ENCODE assay signal across 15 cellular contexts in genomic region chr11:69356703-69357457, GRCh38.
DNase-seq lines count a peak whose midpoint lies in the region; ATAC-seq and TF ChIP-seq lines count a peak whose summit lies in the region.
"Had no signal": no experiment of that assay in that cellular context is flagged by ENCODE, and none has a peak within 500 bp of the region (broad histone marks: within the 10 kb centered on the region; RNA-seq: fewer than 3 reads in every experiment).

No MANE protein-coding gene starts in this region.

- H2AFZ ChIP-seq in IMR-90 (replicated peaks; ENCODE audit: low read length, poor library complexity) (no peak overlapping the region), osteoblast (ENCODE audit: low read length) (peak overlapping the region; percentile 31)

- peak overlapping the region; percentile 93 for H2AK5ac ChIP-seq in IMR-90 (ENCODE audit: low read depth, low read length)

- H3K23ac ChIP-seq in IMR-90 (ENCODE audit: low read depth, low read length) = no peak overlapping the region

- H4K91ac ChIP-seq in IMR-90 (ENCODE audit: insufficient read depth, low read depth, low read length) = peak overlapping the region; percentile 49; the same call in 1 of the 2 replicates

- ATAC-seq in activated CD8-positive, alpha-beta T cell treated with anti-CD3 and anti-CD28 coated beads, Interleukin-2, amount 10 ng/mL, durations not matched to agents 7 days and 5 days = no peak
- no peak for ATAC-seq in activated CD8-positive, alpha-beta T cell treated with anti-CD3 and anti-CD28 coated beads for 36 hours
- no peak for ATAC-seq in IMR-90 (ENCODE audit: low read depth)
- ATAC-seq in GM19351 (IDR thresholded peaks at IDR 0.05; ENCODE audit: unreplicated experiment) = no peak
- ATAC-seq: naive thymus-derived CD8-positive, alpha-beta T cell had no signal

- no peak for TF ChIP-seq CTCF in activated CD8-positive, alpha-beta T cell treated with anti-CD3 and anti-CD28 coated beads for 36 hours (IDR thresholded peaks at IDR 0.05)
- TF ChIP-seq CTCF in IMR-90 (conservative IDR thresholded peaks at IDR 0.05; ENCODE audit: low read depth, low read length) = no peak
- no peak for TF ChIP-seq CTCF in esophagus muscularis mucosa (IDR thresholded peaks at IDR 0.05)
- TF ChIP-seq CTCF in osteoblast (IDR thresholded peaks at IDR 0.05; ENCODE audit: extremely low read depth, low read depth, low read length) = no peak
- TF ChIP-seq CTCF in uterus (IDR thresholded peaks at IDR 0.05) = no peak

- no peak overlapping the region; the same call in 1 of the 2 replicates for H2BK20ac ChIP-seq in IMR-90 (ENCODE audit: low read depth, low read length)

- no peaks in the 10 kb centered on the region for H3K27me3 Mint-ChIP-seq in activated CD8-positive, alpha-beta T cell treated with anti-CD3 and anti-CD28 coated beads, Interleukin-2, amount 10 ng/mL, durations not matched to agents 7 days and 5 days (ENCODE audit: low read depth)
- no peaks in the 10 kb centered on the region for H3K27me3 Mint-ChIP-seq in activated CD8-positive, alpha-beta T cell treated with anti-CD3 and anti-CD28 coated beads for 36 hours

- peak; percentile 11 for DNase-seq in activated CD8-positive, alpha-beta T cell treated with anti-CD3 and anti-CD28 coated beads, Interleukin-2, amount 10 ng/mL, durations not matched to agents 7 days and 5 days
- no peak for DNase-seq in activated CD8-positive, alpha-beta T cell treated with anti-CD3 and anti-CD28 coated beads for 36 hours
- DNase-seq in IMR-90 (no peak), esophagus muscularis mucosa (ENCODE audit: extremely low spot score) (peak; percentile 45), osteoblast (ENCODE audit: insufficient read length, low spot score, missing footprints) (peak; percentile 92), NCI-H1694 (lab: John Stamatoyannopoulos, UW) (no peak), uterus (no peak)
- DNase-seq: 8988T; anterior cingulate cortex; KBM-7; naive thymus-derived CD8-positive, alpha-beta T cell; SHP77 treated with DMSO at 0.1 percent for 48 hours; thyroid gland had no signal

- peak overlapping the region in 1 of 2 experiments; percentile 26; a peak in 1 of 4 replicates for H4K8ac ChIP-seq in IMR-90 (ENCODE audit: low read depth in 2 of 2, low read length in 2 of 2)

- dilution Hi-C loops in IMR-90 (cut with HindIII; ENCODE audit: low sequenced_read_pairs, unreplicated experiment) = no loop called here

- H3K9me3 Mint-ChIP-seq in activated CD8-positive, alpha-beta T cell treated with anti-CD3 and anti-CD28 coated beads, Interleukin-2, amount 10 ng/mL, durations not matched to agents 7 days and 5 days (ENCODE audit: insufficient read depth) = no peaks in the 10 kb centered on the region
- H3K9me3 Mint-ChIP-seq in activated CD8-positive, alpha-beta T cell treated with anti-CD3 and anti-CD28 coated beads for 36 hours = peaks cover 3% of the 10 kb centered on the region

- H3K4me1 ChIP-seq in IMR-90 (ENCODE audit: control insufficient read depth, insufficient read depth, low read length) = peaks cover 13% of the 10 kb centered on the region
- H3K4me1 ChIP-seq in esophagus muscularis mucosa = no peaks in the 10 kb centered on the region
- peaks cover 54% of the 10 kb centered on the region for H3K4me1 ChIP-seq in osteoblast (ENCODE audit: insufficient read depth, low read length)
- H3K4me1 ChIP-seq in uterus = no peaks in the 10 kb centered on the region
- H3K4me1 ChIP-seq: thyroid gland had no signal

- H3K36me3 Mint-ChIP-seq in activated CD8-positive, alpha-beta T cell treated with anti-CD3 and anti-CD28 coated beads, Interleukin-2, amount 10 ng/mL, durations not matched to agents 7 days and 5 days (ENCODE audit: low read depth) = no peaks in the 10 kb centered on the region
- peaks cover 2% of the 10 kb centered on the region for H3K36me3 Mint-ChIP-seq in activated CD8-positive, alpha-beta T cell treated with anti-CD3 and anti-CD28 coated beads for 36 hours (ENCODE audit: low read depth)
- H3K36me3 Mint-ChIP-seq: naive thymus-derived CD8-positive, alpha-beta T cell had no signal

- H3K56ac ChIP-seq in IMR-90 (ENCODE audit: extremely low read depth, insufficient read depth, low read length) = no peak overlapping the region

- intact Hi-C loops in activated CD8-positive, alpha-beta T cell treated with anti-CD3 and anti-CD28 coated beads for 36 hours (cut with micrococcal nuclease) = no loop called here
- intact Hi-C loops in IMR-90 (cut with micrococcal nuclease) (no loop called here), esophagus muscularis mucosa (cut with DNase I) (no loop called here), uterus (cut with DNase I; ENCODE audit: low total_unique reads) (no loop called here)

- H3K18ac ChIP-seq in IMR-90 (ENCODE audit: low read depth, low read length) = no peak overlapping the region

- no TSS peak for BruUV-seq in IMR-90 (replicated peaks; lab: Mats Ljungman, UMichigan)

- no peak for TF ChIP-seq RAD21 in IMR-90 (IDR thresholded peaks at IDR 0.05; ENCODE audit: low read length)

- peak overlapping the region; percentile 7 for H2BK5ac ChIP-seq in IMR-90 (ENCODE audit: low read depth, low read length, poor library complexity, severe bottlenecking)

- peaks cover 7% of the 10 kb centered on the region for H3K79me2 ChIP-seq in osteoblast (ENCODE audit: insufficient read depth, low read length)

- peak overlapping the region; percentile 64; the same call in 2 of the 3 replicates for H2BK15ac ChIP-seq in IMR-90 (ENCODE audit: low read depth, low read length)

- H3K9me1 ChIP-seq in IMR-90 (ENCODE audit: insufficient read depth, low read length) = peaks cover 14% of the 10 kb centered on the region

- peak overlapping the region; percentile 48 for H2AK9ac ChIP-seq in IMR-90 (replicated peaks; ENCODE audit: low read depth, low read length, poor library complexity)

- peaks cover 5% of the 10 kb centered on the region for H3K9me3 ChIP-seq in IMR-90 (ENCODE audit: control insufficient read depth, insufficient read depth, low read length)
- peaks cover 0 to 9% (median 7%) of the 10 kb centered on the region in 4 donors for H3K9me3 ChIP-seq in esophagus muscularis mucosa
- H3K9me3 ChIP-seq in osteoblast (ENCODE audit: low read depth, low read length) = peaks cover 2% of the 10 kb centered on the region
- H3K9me3 ChIP-seq in uterus = peaks cover 0 to 4% of the 10 kb centered on the region in 2 donors
- H3K9me3 ChIP-seq: thyroid gland had no signal

- H3K27ac ChIP-seq in IMR-90 (ENCODE audit: insufficient read depth, low read length) (no peak overlapping the region), esophagus muscularis mucosa (replicated peaks in 1 of 4) (no peak overlapping the region), osteoblast (ENCODE audit: low read depth, low read length) (peak overlapping the region; percentile 67), uterus (no peak overlapping the region)
- H3K27ac ChIP-seq: thyroid gland had no signal

- peaks cover 10% of the 10 kb centered on the region for H3K4me1 Mint-ChIP-seq in activated CD8-positive, alpha-beta T cell treated with anti-CD3 and anti-CD28 coated beads, Interleukin-2, amount 10 ng/mL, durations not matched to agents 7 days and 5 days (ENCODE audit: low read depth)
- peaks cover 10% of the 10 kb centered on the region for H3K4me1 Mint-ChIP-seq in activated CD8-positive, alpha-beta T cell treated with anti-CD3 and anti-CD28 coated beads for 36 hours (ENCODE audit: low read depth)

- peaks cover 5 to 22% of the 10 kb centered on the region in 2 experiments; a peak in 2 of 4 replicates for H3K79me1 ChIP-seq in IMR-90 (ENCODE audit: low read depth in 1 of 2, low read length in 2 of 2)

- H3K4me3 ChIP-seq in IMR-90 (ENCODE audit: insufficient read depth, low read depth, low read length) (no peak overlapping the region), esophagus muscularis mucosa (no peak overlapping the region), osteoblast (ENCODE audit: insufficient read depth, low read length) (no peak overlapping the region), uterus (no peak overlapping the region)
- H3K4me3 ChIP-seq: thyroid gland had no signal

- H4K5ac ChIP-seq in IMR-90 (ENCODE audit: low read depth, low read length) = no peak overlapping the region

- 88% methylated on average over 7 of the region's 15 CpGs; no CpG with 5 or more reads in 1 of the 2 experiments for WGBS in IMR-90 (ENCODE audit: extremely low coverage in 2 of 2, insufficient read length in 1 of 2), 2 experiments
- WGBS in esophagus muscularis mucosa = 69% methylated on average over 12 of the region's 15 CpGs

- POLR2A ChIA-PET in activated CD8-positive, alpha-beta T cell treated with anti-CD3 and anti-CD28 coated beads, Interleukin-2, amount 10 ng/mL, durations not matched to agents 7 days and 5 days (lab: Charles Lee) = no interaction called here
- POLR2A ChIA-PET in activated CD8-positive, alpha-beta T cell treated with anti-CD3 and anti-CD28 coated beads for 36 hours (lab: Charles Lee) = no interaction called here
- POLR2A ChIA-PET in IMR-90 (lab: Charles Lee; ENCODE audit: unreplicated experiment) = no interaction called here

- peak overlapping the region; percentile 29; the same call in 1 of the 2 replicates for H3K14ac ChIP-seq in IMR-90 (replicated peaks; ENCODE audit: low read depth, low read length)

- no peak overlapping the region for H3K27ac Mint-ChIP-seq in activated CD8-positive, alpha-beta T cell treated with anti-CD3 and anti-CD28 coated beads, Interleukin-2, amount 10 ng/mL, durations not matched to agents 7 days and 5 days
- H3K27ac Mint-ChIP-seq in activated CD8-positive, alpha-beta T cell treated with anti-CD3 and anti-CD28 coated beads for 36 hours = no peak overlapping the region
- H3K27ac Mint-ChIP-seq: naive thymus-derived CD8-positive, alpha-beta T cell; T-helper 2 cell treated with Interferon-gamma antibody and Interleukin-4, amounts not matched to agents 5 μg/mL and 100 μg/mL, for 36 hours had no signal

- no peak for TF ChIP-seq EP300 in esophagus muscularis mucosa (IDR thresholded peaks at IDR 0.05)

- H3K27me3 ChIP-seq in IMR-90 (ENCODE audit: control insufficient read depth, insufficient read depth, low read length) (no peaks in the 10 kb centered on the region), esophagus muscularis mucosa (peaks cover 0 to 55% (median 0%) of the 10 kb centered on the region in 4 donors), osteoblast (ENCODE audit: insufficient read depth, low read length) (no peaks in the 10 kb centered on the region), uterus (no peaks in the 10 kb centered on the region)
- H3K27me3 ChIP-seq: thyroid gland had no signal

- H4K20me1 ChIP-seq in IMR-90 (ENCODE audit: insufficient read depth, low read length) (no peaks in the 10 kb centered on the region), osteoblast (ENCODE audit: insufficient read depth, low read length) (no peaks in the 10 kb centered on the region)

- CTCF ChIA-PET in activated CD8-positive, alpha-beta T cell treated with anti-CD3 and anti-CD28 coated beads, Interleukin-2, amount 10 ng/mL, durations not matched to agents 7 days and 5 days (lab: Charles Lee) = no interaction called here
- CTCF ChIA-PET in activated CD8-positive, alpha-beta T cell treated with anti-CD3 and anti-CD28 coated beads for 36 hours (lab: Charles Lee) = no interaction called here
- CTCF ChIA-PET in IMR-90 (lab: Yijun Ruan, JAX) = no interaction called here

- no peak overlapping the region for H3K9ac ChIP-seq in IMR-90 (ENCODE audit: low read depth, low read length)

- H3K36me3 ChIP-seq in IMR-90 (ENCODE audit: control insufficient read depth, insufficient read depth, low read length) = no peaks in the 10 kb centered on the region
- H3K36me3 ChIP-seq in esophagus muscularis mucosa = no peaks in the 10 kb centered on the region
- H3K36me3 ChIP-seq in osteoblast (ENCODE audit: insufficient read depth, low read length) = no peaks in the 10 kb centered on the region
- no peaks in the 10 kb centered on the region for H3K36me3 ChIP-seq in uterus
- H3K36me3 ChIP-seq: thyroid gland had no signal

- H3K4me2 ChIP-seq in IMR-90 (ENCODE audit: low read depth, low read length) = no peak overlapping the region
- no peak overlapping the region for H3K4me2 ChIP-seq in osteoblast (ENCODE audit: insufficient read depth, low read length)

- H3K4me3 Mint-ChIP-seq in activated CD8-positive, alpha-beta T cell treated with anti-CD3 and anti-CD28 coated beads, Interleukin-2, amount 10 ng/mL, durations not matched to agents 7 days and 5 days = no peak overlapping the region
- H3K4me3 Mint-ChIP-seq in activated CD8-positive, alpha-beta T cell treated with anti-CD3 and anti-CD28 coated beads for 36 hours = no peak overlapping the region
- H3K4me3 Mint-ChIP-seq: naive thymus-derived CD8-positive, alpha-beta T cell; T-helper 2 cell treated with Interferon-gamma antibody and Interleukin-4, amounts not matched to agents 5 μg/mL and 100 μg/mL, for 36 hours had no signal

- H2BK120ac ChIP-seq in IMR-90 (ENCODE audit: low read depth, low read length) = peak overlapping the region; percentile 56; the same call in 1 of the 2 replicates

- TF ChIP-seq POLR2A in IMR-90 (IDR thresholded peaks at IDR 0.05; ENCODE audit: low read depth, low read length) (no peak), esophagus muscularis mucosa (IDR thresholded peaks at IDR 0.05; ENCODE audit: low read depth) (no peak), uterus (IDR thresholded peaks at IDR 0.05) (no peak)

- in situ Hi-C loops in IMR-90 (cut with MboI; ENCODE audit: low sequenced_read_pairs) = no loop called here

- H3K4ac ChIP-seq in IMR-90 (ENCODE audit: low read depth, low read length) = peak overlapping the region; percentile 17; the same call in 1 of the 2 replicates

Comparison
In these comparisons a context has a peak if more than half of its experiments do, and no peak if none do; other contexts are left out.
1. DNase-seq: peak in activated CD8-positive, alpha-beta T cell treated with anti-CD3 and anti-CD28 coated beads, Interleukin-2, amount 10 ng/mL, durations not matched to agents 7 days and 5 days (single experiment), esophagus muscularis mucosa (single experiment) and osteoblast (single experiment); none in activated CD8-positive, alpha-beta T cell treated with anti-CD3 and anti-CD28 coated beads for 36 hours (single experiment), IMR-90 (single experiment), NCI-H1694 (single experiment) and uterus (0 of 2).